Comparison of ENCODE assay signal across 14 cellular contexts in genomic region chr6:2542101-2542857, GRCh38.
A peak's percentile ranks its signal among the peaks of the same experiment; 100 is the strongest.
DNase-seq lines count a peak whose midpoint lies in the region; ATAC-seq and TF ChIP-seq lines count a peak whose summit lies in the region.
"Had no signal": no experiment of that assay in that cellular context is flagged by ENCODE, and none has a peak within 500 bp of the region (broad histone marks: within the 10 kb centered on the region; RNA-seq: fewer than 3 reads in every experiment).

No MANE protein-coding gene starts in this region.

- peaks cover 10% of the 10 kb centered on the region for H3K9me3 Mint-ChIP-seq in activated naive CD4-positive, alpha-beta T cell treated with anti-CD3 and anti-CD28 coated beads, Interleukin-2, amount 10 ng/mL, durations not matched to agents 7 days and 5 days
- no peaks in the 10 kb centered on the region for H3K9me3 Mint-ChIP-seq in activated naive CD8-positive, alpha-beta T cell treated with anti-CD3 and anti-CD28 coated beads, Interleukin-2, amount 50 U/mL, for 24 hours

- H3K27ac Mint-ChIP-seq in activated naive CD4-positive, alpha-beta T cell treated with anti-CD3 and anti-CD28 coated beads, Interleukin-2, amount 10 ng/mL, durations not matched to agents 7 days and 5 days = peak overlapping the region; percentile 4
- H3K27ac Mint-ChIP-seq in activated naive CD8-positive, alpha-beta T cell treated with anti-CD3 and anti-CD28 coated beads, Interleukin-2, amount 50 U/mL, for 24 hours = peak overlapping the region; percentile 80

- H3K4me3 Mint-ChIP-seq in activated naive CD4-positive, alpha-beta T cell treated with anti-CD3 and anti-CD28 coated beads, Interleukin-2, amount 10 ng/mL, durations not matched to agents 7 days and 5 days = peak overlapping the region; percentile 13
- no peak overlapping the region for H3K4me3 Mint-ChIP-seq in activated naive CD8-positive, alpha-beta T cell treated with anti-CD3 and anti-CD28 coated beads, Interleukin-2, amount 50 U/mL, for 24 hours

- intact Hi-C loops in spleen (cut with DNase I; ENCODE audit: low total_unique reads) (no loop called here), posterior cingulate gyrus (cut with DNase I) (no loop called here)

- H3K9me3 ChIP-seq in spleen = no peaks in the 10 kb centered on the region
- H3K9me3 ChIP-seq: body of pancreas, gastrocnemius medialis, transverse colon had no signal

- peaks cover 24% of the 10 kb centered on the region for H3K4me1 Mint-ChIP-seq in activated naive CD4-positive, alpha-beta T cell treated with anti-CD3 and anti-CD28 coated beads, Interleukin-2, amount 10 ng/mL, durations not matched to agents 7 days and 5 days
- peaks cover 17% of the 10 kb centered on the region for H3K4me1 Mint-ChIP-seq in activated naive CD8-positive, alpha-beta T cell treated with anti-CD3 and anti-CD28 coated beads, Interleukin-2, amount 50 U/mL, for 24 hours

- no peak for TF ChIP-seq POLR2A in spleen (IDR thresholded peaks at IDR 0.05)

- WGBS in spleen, 5 donors = 61 to 80% (median 75%) methylated on average over 8 of the region's 8 CpGs

- H3K36me3 Mint-ChIP-seq in activated naive CD4-positive, alpha-beta T cell treated with anti-CD3 and anti-CD28 coated beads, Interleukin-2, amount 10 ng/mL, durations not matched to agents 7 days and 5 days = peaks cover 7% of the 10 kb centered on the region
- no peaks in the 10 kb centered on the region for H3K36me3 Mint-ChIP-seq in activated naive CD8-positive, alpha-beta T cell treated with anti-CD3 and anti-CD28 coated beads, Interleukin-2, amount 50 U/mL, for 24 hours (ENCODE audit: low read depth)

- peaks cover 0 to 35% (median 14%) of the 10 kb centered on the region in 6 donors for H3K4me1 ChIP-seq in spleen
- H3K4me1 ChIP-seq: body of pancreas, gastrocnemius medialis had no signal

- CTCF ChIA-PET in activated naive CD4-positive, alpha-beta T cell treated with anti-CD3 and anti-CD28 coated beads, Interleukin-2, amount 10 ng/mL, durations not matched to agents 7 days and 5 days (lab: Charles Lee) = interaction anchor here (0.6 to 1.1 kb wide), 3 partner anchors 18 to 93 kb away, joined by 3 to 4 read pairs (median 3); no protein-coding TSS in a partner anchor

- no peak overlapping the region for H3K4me3 ChIP-seq in spleen
- H3K4me3 ChIP-seq: body of pancreas, gastrocnemius medialis, transverse colon had no signal

- H3K36me3 ChIP-seq in spleen = no peaks in the 10 kb centered on the region
- H3K36me3 ChIP-seq: gastrocnemius medialis, transverse colon had no signal

- ATAC-seq in activated naive CD8-positive, alpha-beta T cell treated with anti-CD3 and anti-CD28 coated beads, Interleukin-2, amount 50 U/mL, for 24 hours = no peak
- ATAC-seq: body of pancreas, gastrocnemius medialis had no signal

- H3K27me3 Mint-ChIP-seq in activated naive CD4-positive, alpha-beta T cell treated with anti-CD3 and anti-CD28 coated beads, Interleukin-2, amount 10 ng/mL, durations not matched to agents 7 days and 5 days = peaks cover 83% of the 10 kb centered on the region
- peaks cover 81% of the 10 kb centered on the region for H3K27me3 Mint-ChIP-seq in activated naive CD8-positive, alpha-beta T cell treated with anti-CD3 and anti-CD28 coated beads, Interleukin-2, amount 50 U/mL, for 24 hours

- peaks cover 0 to 63% (median 0%) of the 10 kb centered on the region in 7 donors for H3K27me3 ChIP-seq in spleen (replicated peaks in 1 of 7)
- H3K27me3 ChIP-seq: body of pancreas, gastrocnemius medialis, transverse colon had no signal

- no peak for TF ChIP-seq CTCF in spleen (IDR thresholded peaks at IDR 0.05 in 8 of 11, conservative IDR thresholded peaks at IDR 0.05 in 3 of 11)

- no peak for DNase-seq in activated naive CD4-positive, alpha-beta T cell treated with anti-CD3 and anti-CD28 coated beads, Interleukin-2, amount 10 ng/mL, durations not matched to agents 7 days and 5 days
- no peak for DNase-seq in activated naive CD4-positive, alpha-beta T cell treated with Interleukin-2 at 50 U/mL for 16 hours
- DNase-seq in HT-29 (ENCODE audit: low spot score) = peak; percentile 9
- no peak for DNase-seq in activated naive CD8-positive, alpha-beta T cell treated with anti-CD3 and anti-CD28 coated beads, Interleukin-2, amount 50 U/mL, for 24 hours
- DNase-seq in spleen = no peak
- DNase-seq in GOT3 (lab: John Stamatoyannopoulos, UW) = no peak
- no peak for DNase-seq in DMS153 (lab: John Stamatoyannopoulos, UW)
- no peak for DNase-seq in posterior cingulate gyrus
- DNase-seq: activated CD4-positive, alpha-beta T cell treated with anti-CD3 and anti-CD28 coated beads for 1 hour; DMS53; effector CD4-positive, alpha-beta T cell; gastrocnemius medialis had no signal

- H3K27ac ChIP-seq in spleen = peak overlapping the region in 5 of 8 donors; percentile 16 to 72 (median 68)
- H3K27ac ChIP-seq: body of pancreas, gastrocnemius medialis, transverse colon had no signal
